ENCODE assay signal across 11 cellular contexts in genomic region chr14:104001003-104001402, GRCh38. TPM values are rescaled to one million over a fixed set of nuclear protein-coding genes. Genes with fewer than 3 reads are reported as not detected.
DNase-seq lines count a peak whose midpoint lies in the region; ATAC-seq and TF ChIP-seq lines count a peak whose summit lies in the region.
"Had no signal": no experiment of that assay in that cellular context is flagged by ENCODE, and none has a peak within 500 bp of the region (broad histone marks: within the 10 kb centered on the region; RNA-seq: fewer than 3 reads in every experiment).

No MANE protein-coding gene starts in this region.

- H3K79me2 ChIP-seq in HCT116 (ENCODE audit: insufficient read depth, low read length) = no peaks in the 10 kb centered on the region

- no peak overlapping the region for H3K4me2 ChIP-seq in HCT116 (ENCODE audit: low read length)

- no peaks in the 10 kb centered on the region for H3K9me2 ChIP-seq in HCT116 (ENCODE audit: insufficient read depth)

- H3K4me1 Mint-ChIP-seq in CD4-positive, CD25-positive, alpha-beta regulatory T cell = no peaks in the 10 kb centered on the region
- H3K4me1 Mint-ChIP-seq in T-helper 17 cell = peaks cover 5% of the 10 kb centered on the region

- DNase-seq in CD4-positive, CD25-positive, alpha-beta regulatory T cell = peak in 2 of 3 donors; percentile 4 to 10
- peak; percentile 12 for DNase-seq in HCT116 (ENCODE audit: low read depth, low spot score)
- peak; percentile 17 for DNase-seq in UCSD-AML1 (lab: John Stamatoyannopoulos, UW; ENCODE audit: unreplicated experiment)
- no peak for DNase-seq in left ventricle myocardium superior
- DNase-seq in T-helper 17 cell = no peak
- DNase-seq in NCI-H2029 (lab: John Stamatoyannopoulos, UW) = no peak
- DNase-seq in NCI-H446 (lab: John Stamatoyannopoulos, UW) = no peak

- ATAC-seq in CD4-positive, CD25-positive, alpha-beta regulatory T cell (ENCODE audit: low read depth in 2 of 2) = peak in 1 of 2 donors; percentile 34
- peak; percentile 96 for ATAC-seq in HCT116
- ATAC-seq in left ventricle myocardium superior = peak; percentile 69
- no peak for ATAC-seq in T-helper 17 cell
- no peak for ATAC-seq in GM21515 (IDR thresholded peaks at IDR 0.05; ENCODE audit: unreplicated experiment)
- ATAC-seq: naive thymus-derived CD4-positive, alpha-beta T cell had no signal

- TF ChIP-seq RAD21 in HCT116 (IDR thresholded peaks at IDR 0.05; ENCODE audit: low read depth) = peak; percentile 65

- no peaks in the 10 kb centered on the region for H3K9me3 Mint-ChIP-seq in CD4-positive, CD25-positive, alpha-beta regulatory T cell
- H3K9me3 Mint-ChIP-seq: naive thymus-derived CD4-positive, alpha-beta T cell had no signal

- no peak overlapping the region for H3K27ac Mint-ChIP-seq in CD4-positive, CD25-positive, alpha-beta regulatory T cell
- H3K27ac Mint-ChIP-seq in T-helper 17 cell = no peak overlapping the region
- H3K27ac Mint-ChIP-seq: activated naive CD8-positive, alpha-beta T cell; naive thymus-derived CD4-positive, alpha-beta T cell had no signal

- H3K36me3 Mint-ChIP-seq in CD4-positive, CD25-positive, alpha-beta regulatory T cell = no peaks in the 10 kb centered on the region
- H3K36me3 Mint-ChIP-seq in T-helper 17 cell (ENCODE audit: low read depth) = peaks cover 3% of the 10 kb centered on the region
- H3K36me3 Mint-ChIP-seq: activated naive CD8-positive, alpha-beta T cell; naive thymus-derived CD4-positive, alpha-beta T cell had no signal

- no peak overlapping the region for H3K4me3 ChIP-seq in CD4-positive, CD25-positive, alpha-beta regulatory T cell (ENCODE audit: low read depth, low read length)
- no peak overlapping the region for H3K4me3 ChIP-seq in HCT116 (replicated peaks in 1 of 2; ENCODE audit: low read depth in 1 of 2, low read length in 2 of 2)
- H3K4me3 ChIP-seq: SJSA1 had no signal

- POLR2A ChIA-PET in HCT116 (lab: Charles Lee) = no interaction called here

- H3K27me3 ChIP-seq in CD4-positive, CD25-positive, alpha-beta regulatory T cell (ENCODE audit: control insufficient read depth, insufficient read depth, low read length) = peaks cover 4% of the 10 kb centered on the region
- no peaks in the 10 kb centered on the region for H3K27me3 ChIP-seq in HCT116 (ENCODE audit: insufficient read depth, low read length)
- H3K27me3 ChIP-seq: SJSA1 had no signal

- H3K9ac ChIP-seq in HCT116 (ENCODE audit: low read length) = no peak overlapping the region

- CTCF ChIA-PET in HCT116 (lab: Charles Lee) = interaction anchor here (0.8 to 1.2 kb wide), 2 partner anchors 192 to 195 kb away, joined by 3 to 5 read pairs; no protein-coding TSS in a partner anchor

- H3K36me3 ChIP-seq in CD4-positive, CD25-positive, alpha-beta regulatory T cell (ENCODE audit: control insufficient read depth, insufficient read depth, low read length) = no peaks in the 10 kb centered on the region
- no peaks in the 10 kb centered on the region for H3K36me3 ChIP-seq in HCT116 (ENCODE audit: control insufficient read depth in 1 of 2, insufficient read depth in 2 of 2, low read length in 2 of 2)
- H3K36me3 ChIP-seq: SJSA1 had no signal

- TF ChIP-seq POLR2A in HCT116 (IDR thresholded peaks at IDR 0.05; ENCODE audit: borderline replicate concordance, extremely low read depth, insufficient read depth, insufficient read length) = no peak

- no peak overlapping the region for H3K27ac ChIP-seq in CD4-positive, CD25-positive, alpha-beta regulatory T cell (ENCODE audit: insufficient read depth, low read length, poor library complexity, severe bottlenecking)
- H3K27ac ChIP-seq in HCT116 (ENCODE audit: low read depth, low read length) = no peak overlapping the region
- H3K27ac ChIP-seq: SJSA1 had no signal

- peaks cover 30% of the 10 kb centered on the region for H3K27me3 Mint-ChIP-seq in CD4-positive, CD25-positive, alpha-beta regulatory T cell
- H3K27me3 Mint-ChIP-seq in T-helper 17 cell = peaks cover 36% of the 10 kb centered on the region

- no peaks in the 10 kb centered on the region for H3K4me1 ChIP-seq in CD4-positive, CD25-positive, alpha-beta regulatory T cell (ENCODE audit: control insufficient read depth, insufficient read depth, low read length, poor library complexity, severe bottlenecking)
- no peaks in the 10 kb centered on the region for H3K4me1 ChIP-seq in HCT116 (ENCODE audit: control insufficient read depth in 1 of 2, insufficient read depth in 2 of 2, low read length in 2 of 2)
- H3K4me1 ChIP-seq: SJSA1 had no signal

- peak; percentile 33 to 64 (median 61); a peak in 5 of 6 replicates for TF ChIP-seq CTCF in HCT116 (IDR thresholded peaks at IDR 0.05 in 2 of 3, conservative IDR thresholded peaks at IDR 0.05 in 1 of 3; ENCODE audit: borderline replicate concordance in 1 of 3, insufficient read depth in 1 of 3, low read depth in 2 of 3, low read length in 2 of 3)

- H2AFZ ChIP-seq in HCT116 (ENCODE audit: low read depth, low read length, poor library complexity, severe bottlenecking) = peak overlapping the region; percentile 46

- H4K20me1 ChIP-seq in HCT116 (ENCODE audit: insufficient read depth) = no peaks in the 10 kb centered on the region

- no TSS peak for BruUV-seq in HCT116 (replicated peaks; lab: Mats Ljungman, UMichigan)

- H3K9me3 ChIP-seq in CD4-positive, CD25-positive, alpha-beta regulatory T cell (ENCODE audit: control insufficient read depth in 2 of 2, low read length in 2 of 2) = no peaks in the 10 kb centered on the region
- no peaks in the 10 kb centered on the region for H3K9me3 ChIP-seq in HCT116 (ENCODE audit: control insufficient read depth in 1 of 2, insufficient read depth in 1 of 2, low read depth in 1 of 2, low read length in 2 of 2)
- no peaks in the 10 kb centered on the region for H3K9me3 ChIP-seq in T-helper 17 cell (ENCODE audit: control insufficient read depth, low read length, poor library complexity, severe bottlenecking)
- H3K9me3 ChIP-seq: SJSA1 had no signal

- H3K4me3 Mint-ChIP-seq in CD4-positive, CD25-positive, alpha-beta regulatory T cell = no peak overlapping the region
- H3K4me3 Mint-ChIP-seq in T-helper 17 cell = no peak overlapping the region
- H3K4me3 Mint-ChIP-seq: activated naive CD8-positive, alpha-beta T cell; naive thymus-derived CD4-positive, alpha-beta T cell had no signal

- RAD21 ChIA-PET in HCT116 (lab: Charles Lee; ENCODE audit: low non-redundant PET in 1 of 2, low total read pairs in 2 of 2, uncharacterized antibody in 2 of 2, unreplicated experiment in 2 of 2) = interaction anchor here in 1 of 2 experiments (0.6 kb wide), 1 partner anchor 9 kb away, joined by 3 read pairs; no protein-coding TSS in a partner anchor

- intact Hi-C loops in HCT116 (cut with micrococcal nuclease) (no loop called here), left ventricle myocardium superior (cut with micrococcal nuclease) (no loop called here)

TF ChIP-seq in HCT116, 20 proteins besides CTCF, POLR2A, EP300 and RAD21:
- TF ChIP-seq TCF7L2 (IDR thresholded peaks at IDR 0.05; ENCODE audit: borderline replicate concordance, extremely low read depth, insufficient read depth, insufficient read length) = no peak
- no peak for TF ChIP-seq YY1 (IDR thresholded peaks at IDR 0.05; ENCODE audit: extremely low read depth, insufficient replicate concordance, low read depth, low read length)
- TF ChIP-seq EZH2phosphoT487 (IDR thresholded peaks at IDR 0.05; ENCODE audit: borderline replicate concordance) = no peak
- no peak for TF ChIP-seq ZNF274 (IDR thresholded peaks at IDR 0.05; ENCODE audit: low read depth, low read length)

RNA-seq across cellular contexts. Expression of gene RD3L, which starts 58.7 kb away (rescaled TPM):
- total RNA-seq in CD4-positive, CD25-positive, alpha-beta regulatory T cell = not detected
- polyA plus RNA-seq in CD4-positive, CD25-positive, alpha-beta regulatory T cell = not detected
- not detected for total RNA-seq in HCT116 (2021; ENCODE audit: unreplicated experiment)
- polyA plus RNA-seq in HCT116 (2012) = not detected in 2 replicates
- 29.8 TPM for total RNA-seq in left ventricle myocardium superior
- total RNA-seq in T-helper 17 cell = under 1 TPM in 1 of 2 donors, not detected in 1; 0.86 TPM
- total RNA-seq: naive thymus-derived CD4-positive, alpha-beta T cell; SJSA1 had no signal
- polyA plus RNA-seq: naive thymus-derived CD4-positive, alpha-beta T cell had no signal

Comparison
In these comparisons a context has a peak if more than half of its experiments do, and no peak if none do; other contexts are left out.
1. ATAC-seq: peak in HCT116 (single experiment) and left ventricle myocardium superior (single experiment); none in T-helper 17 cell (single experiment) and GM21515 (single experiment).
2. DNase-seq: peak in CD4-positive, CD25-positive, alpha-beta regulatory T cell (2 of 3), HCT116 (single experiment) and UCSD-AML1 (single experiment); none in left ventricle myocardium superior (single experiment), T-helper 17 cell (0 of 3), NCI-H2029 (single experiment) and NCI-H446 (0 of 2).
3. RNA of gene RD3L, which starts 58.7 kb away (total RNA-seq): 29.8 TPM in left ventricle myocardium superior (single experiment); 0.86 TPM in T-helper 17 cell, not detected in CD4-positive, CD25-positive, alpha-beta regulatory T cell (single experiment) and not detected in HCT116 (single experiment); every median in the first group is over 10 times any median in the second.